ENCODE assay signal across 1 cellular context in genomic region chr20:47350181-47350550, GRCh38.
TF ChIP-seq lines count a peak whose summit lies in the region.

No MANE protein-coding gene starts in this region.

TF ChIP-seq in HepG2, 621 proteins besides CTCF, POLR2A, EP300 and RAD21 (continued from another document):
- TF ChIP-seq TRIM22 (IDR thresholded peaks at IDR 0.05) (no peak), NFIC (IDR thresholded peaks at IDR 0.05; ENCODE audit: low read length) (0 out of 2 replicates have a peak, but pooled peaks have one; percentile 1), ZNF800 (CRISPR knock-in tag; IDR thresholded peaks at IDR 0.05) (0 out of 2 replicates have a peak, but pooled peaks have one; percentile 23), ZNF629 (CRISPR knock-in tag; conservative IDR thresholded peaks at IDR 0.05) (no peak), ASH2L (IDR thresholded peaks at IDR 0.05; ENCODE audit: insufficient read length, low read depth, low read length) (peak; percentile 11)
TF ChIP-seq in HepG2: peak in this region for 5.
